In the genomic region with DNA sequence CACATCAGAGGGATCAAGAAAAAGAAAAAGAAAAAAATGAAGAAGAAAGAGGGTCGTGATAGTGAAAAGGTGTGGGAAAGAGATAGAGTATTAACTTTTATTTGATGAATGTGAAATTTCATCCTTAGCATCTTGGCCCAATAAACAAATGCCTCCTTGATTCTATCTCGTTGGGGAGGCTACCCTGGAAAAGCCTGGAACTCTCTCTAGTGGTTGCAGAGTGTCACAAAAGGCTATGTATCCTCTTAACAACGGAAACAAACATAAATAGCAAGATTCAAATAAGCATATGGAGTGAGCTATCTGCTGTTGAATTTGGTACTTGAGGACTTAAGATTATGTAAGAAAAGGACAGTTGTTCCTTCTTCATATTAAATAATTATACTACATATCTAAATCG, we compare ENCODE assay signal across 15 cellular contexts.
"Had no signal": no experiment of that assay in that cellular context is flagged by ENCODE, and none has a peak within 500 bp of the region (broad histone marks: within the 10 kb centered on the region; RNA-seq: fewer than 3 reads in every experiment).

No MANE protein-coding gene starts in this region.

- DNase-seq: activated CD4-positive, alpha-beta T cell treated with anti-CD3 and anti-CD28 coated beads, Interleukin-2, amount 10 ng/mL, durations not matched to agents 7 days and 5 days; activated CD8-positive, alpha-beta T cell treated with anti-CD3 and anti-CD28 coated beads, Interleukin-2, amount 10 ng/mL, durations not matched to agents 7 days and 5 days; activated naive CD4-positive, alpha-beta T cell treated with anti-CD3 and anti-CD28 coated beads for 36 hours; activated T-cell treated with anti-CD3 and anti-CD28 coated beads, Interleukin-2, amount 50 U/mL, for 24 hours; anterior cingulate cortex; hippocampal formation; left cardiac atrium; mesenchymal stem cell; naive thymus-derived CD4-positive, alpha-beta T cell; stimulated activated CD4-positive, alpha-beta T cell treated with anti-CD3 and anti-CD28 coated beads, Interleukin-1b, Interleukin-23, amount 100 ng/mL, for 48 hours; stimulated activated naive CD8-positive, alpha-beta T cell treated with anti-CD3 and anti-CD28 coated beads, Interleukin-15, Interleukin-2, amounts not matched to agents 100 U/mL and 50 U/mL, for 24 hours had no signal

- H3K4me3 ChIP-seq: coronary artery, esophagus muscularis mucosa, neural progenitor cell, tibial nerve had no signal

- H3K4me1 ChIP-seq: esophagus muscularis mucosa, neural progenitor cell, tibial nerve had no signal

- H3K36me3 ChIP-seq: esophagus muscularis mucosa, neural progenitor cell, tibial nerve had no signal

- H3K27me3 ChIP-seq: esophagus muscularis mucosa, neural progenitor cell, tibial nerve had no signal

- ATAC-seq: activated CD8-positive, alpha-beta T cell treated with anti-CD3 and anti-CD28 coated beads, Interleukin-2, amount 10 ng/mL, durations not matched to agents 7 days and 5 days; left cardiac atrium; naive thymus-derived CD4-positive, alpha-beta T cell; stimulated activated naive CD8-positive, alpha-beta T cell treated with anti-CD3 and anti-CD28 coated beads, Interleukin-15, Interleukin-2, amounts not matched to agents 100 U/mL and 50 U/mL, for 24 hours had no signal

- H3K4me2 ChIP-seq: neural progenitor cell had no signal

- H3K27ac ChIP-seq: coronary artery, esophagus muscularis mucosa, neural progenitor cell, tibial nerve had no signal

- H3K9ac ChIP-seq: neural progenitor cell had no signal

- H2AFZ ChIP-seq: neural progenitor cell had no signal
